Comparison of ENCODE assay signal across 7 cellular contexts in the genomic region with DNA sequence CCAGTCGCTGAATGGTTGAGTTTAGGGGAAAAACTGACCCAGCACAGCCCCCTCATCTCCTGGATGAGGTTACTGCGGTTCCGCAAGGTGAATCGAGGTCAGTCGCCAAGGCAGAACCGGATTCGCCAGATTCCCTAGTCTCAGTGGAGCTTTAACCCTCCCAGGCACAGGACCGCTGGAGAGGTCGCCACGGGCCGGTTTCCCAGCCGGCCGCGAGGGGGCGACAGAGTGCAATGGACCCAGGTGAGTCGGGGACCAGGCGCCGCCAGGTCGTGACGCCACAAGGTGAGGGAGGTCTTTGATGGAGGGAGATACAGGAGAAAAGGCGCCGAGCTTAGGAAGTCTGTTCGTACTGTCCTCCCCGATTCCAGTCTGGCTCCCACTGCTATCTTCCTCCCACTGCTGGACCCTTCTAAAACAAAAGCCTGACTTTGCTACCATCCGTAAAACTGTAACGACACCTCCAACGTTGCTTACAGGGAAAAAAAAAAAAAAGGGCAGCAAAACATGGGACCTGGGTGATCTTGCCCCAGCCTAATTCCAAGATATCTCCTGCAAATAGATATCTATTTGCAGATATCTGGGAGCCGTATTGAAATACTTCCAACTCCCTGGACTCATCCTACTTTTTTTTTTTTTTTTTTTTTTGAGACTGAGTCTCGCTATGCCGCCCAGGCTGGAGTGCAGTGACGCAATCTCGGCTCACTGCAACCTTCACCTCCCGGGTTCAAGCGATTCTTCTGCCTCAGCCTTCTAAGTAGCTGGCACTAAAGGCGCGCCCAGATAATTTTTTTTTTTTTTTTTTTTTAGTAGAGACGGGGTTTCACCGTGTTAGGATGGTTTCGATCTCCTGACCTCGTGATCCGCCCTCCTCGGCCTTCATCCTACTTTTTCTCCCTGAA. TPM values are rescaled to one million over a fixed set of nuclear protein-coding genes. Genes with fewer than 3 reads are reported as not detected.
DNase-seq lines count a peak whose midpoint lies in the region; ATAC-seq and TF ChIP-seq lines count a peak whose summit lies in the region.

No MANE protein-coding gene starts in this region.

- H3K14ac ChIP-seq in trophoblast cell (ENCODE audit: low read length): peak overlapping the region; percentile 59

- H3K23ac ChIP-seq in trophoblast cell (ENCODE audit: low read length): no peak overlapping the region

- TF ChIP-seq EP300 in tibial nerve (IDR thresholded peaks at IDR 0.05): no peak

- H3K9ac ChIP-seq in trophoblast cell (ENCODE audit: low read length): no peak overlapping the region

- H3K4me2 ChIP-seq in trophoblast cell (ENCODE audit: low read length): peak overlapping the region; percentile 90

- no peak overlapping the region for H3K4ac ChIP-seq in trophoblast cell (ENCODE audit: low read depth, low read length)

- H2AK5ac ChIP-seq in trophoblast cell (ENCODE audit: low read length): no peak overlapping the region

- H2AFZ ChIP-seq in trophoblast cell (ENCODE audit: insufficient read depth, low read length, poor library complexity): peak overlapping the region; percentile 37

- peak overlapping the region in 8 of 10 donors; percentile 61 to 97 (median 84) for H3K4me3 ChIP-seq in heart right ventricle
- no peak overlapping the region for H3K4me3 ChIP-seq in trophoblast cell (ENCODE audit: low read depth, low read length)
- peak overlapping the region; percentile 71 to 87 (median 84) for H3K4me3 ChIP-seq in tibial nerve

- H3K79me1 ChIP-seq in trophoblast cell (ENCODE audit: low read length): peaks cover 11% of the 10 kb centered on the region

- peaks cover 0 to 4% (median 0%) of the 10 kb centered on the region in 7 donors for H3K27me3 ChIP-seq in heart right ventricle
- no peaks in the 10 kb centered on the region for H3K27me3 ChIP-seq in trophoblast cell (ENCODE audit: insufficient read depth, low read length)
- no peaks in the 10 kb centered on the region for H3K27me3 ChIP-seq in tibial nerve

- ATAC-seq in GM18867 (IDR thresholded peaks at IDR 0.05; ENCODE audit: unreplicated experiment) (peak; percentile 32), heart right ventricle (peak in 6 of 8 donors; percentile 9 to 41 (median 32))

- TF ChIP-seq POLR2A in tibial nerve (IDR thresholded peaks at IDR 0.05): no peak

- H2BK120ac ChIP-seq in trophoblast cell (ENCODE audit: insufficient read depth, low read length, poor library complexity): peak overlapping the region; percentile 21

- H3K9me3 ChIP-seq in heart right ventricle (no peaks in the 10 kb centered on the region), trophoblast cell (ENCODE audit: insufficient read depth, low read depth, low read length) (no peaks in the 10 kb centered on the region), tibial nerve (no peaks in the 10 kb centered on the region)

- H4K8ac ChIP-seq in trophoblast cell (ENCODE audit: low read depth, low read length): peak overlapping the region; percentile 66

- H4K91ac ChIP-seq in trophoblast cell (ENCODE audit: low read depth, low read length): no peak overlapping the region

- DNase-seq in NCI-H1105 (lab: John Stamatoyannopoulos, UW) (peak; percentile 85), SW480 (ENCODE audit: low spot score) (peak; percentile 84), heart right ventricle (peak; percentile 78 to 84), trophoblast cell (peak; percentile 98 to 99), tibial nerve (ENCODE audit: low spot score in 2 of 2) (peak; percentile 62 to 78)
- peak; percentile 86 for DNase-seq in activated naive CD8-positive, alpha-beta T cell treated with anti-CD3 and anti-CD28 coated beads, Interleukin-2, amount 50 U/mL, for 16 hours (ENCODE audit: low read depth, low spot score)

- 3 to 4% methylated on average over 41 to 42 of the region's 42 CpGs for WGBS in heart right ventricle, 2 donors
- no CpG with 5 or more reads among the region's 42 CpGs for WGBS in trophoblast cell (ENCODE audit: extremely low coverage, insufficient coverage, insufficient read length)
- WGBS in tibial nerve, 2 donors: 2 to 3% methylated on average over 41 of the region's 42 CpGs

- peak overlapping the region; percentile 76 for H2BK5ac ChIP-seq in trophoblast cell (ENCODE audit: low read depth, low read length, poor library complexity)

- H3K79me2 ChIP-seq in trophoblast cell (ENCODE audit: control insufficient read depth, insufficient read depth, low read length, poor library complexity): peaks cover 8% of the 10 kb centered on the region

- H3K27ac ChIP-seq in heart right ventricle (peak overlapping the region; percentile 76 to 98 (median 95)), trophoblast cell (ENCODE audit: low read depth, low read length) (peak overlapping the region; percentile 87), tibial nerve (peak overlapping the region; percentile 91 to 98 (median 92))

- TF ChIP-seq CTCF in heart right ventricle (IDR thresholded peaks at IDR 0.05) (peak; percentile 84 to 99 (median 97)), tibial nerve (IDR thresholded peaks at IDR 0.05) (peak; percentile 90 to 96 (median 91))

- H3K4me1 ChIP-seq in heart right ventricle (peaks cover 7 to 42% (median 36%) of the 10 kb centered on the region in 9 donors), trophoblast cell (ENCODE audit: control insufficient read depth in 1 of 2, insufficient read depth in 2 of 2, low read length in 2 of 2) (peaks cover 5% of the 10 kb centered on the region in 2 experiments), tibial nerve (peaks cover 0 to 39% (median 31%) of the 10 kb centered on the region in 4 donors)

- peak overlapping the region; percentile 23 for H4K12ac ChIP-seq in trophoblast cell (ENCODE audit: low read depth, low read length)

- H3K36me3 ChIP-seq in heart right ventricle (no peaks in the 10 kb centered on the region), trophoblast cell (ENCODE audit: control insufficient read depth in 1 of 2, insufficient read depth in 2 of 2, low read length in 2 of 2) (no peaks in the 10 kb centered on the region), tibial nerve (no peaks in the 10 kb centered on the region)

- no peak overlapping the region for H3K18ac ChIP-seq in trophoblast cell (ENCODE audit: low read length)

- intact Hi-C loops in heart right ventricle (cut with DNase I): no loop called here

- no peak overlapping the region for H2BK12ac ChIP-seq in trophoblast cell (ENCODE audit: low read length)

RNA-seq across cellular contexts. Expression of gene GGA1, which starts 1.4 kb away (rescaled TPM):
- total RNA-seq in heart right ventricle (10 to 100 TPM; 22.9 to 32.6 (median 25.4) TPM), tibial nerve (10 to 100 TPM; 66.3 to 99.0 (median 77.2) TPM)
- polyA plus RNA-seq in heart right ventricle: 10 to 100 TPM; 31.0 to 39.7 TPM
- 31.8 and 32.0 TPM in 2 replicates for polyA plus RNA-seq in trophoblast cell (2013)

RNA-seq across cellular contexts. Expression of gene LGALS2, which starts 27.4 kb away (rescaled TPM):
- total RNA-seq in heart right ventricle (1 to 10 TPM in 1 of 10 donors, under 1 TPM in 2, not detected in 7; 0.53 to 6.5 (median 0.61) TPM), tibial nerve (not detected)
- not detected for polyA plus RNA-seq in heart right ventricle
- polyA plus RNA-seq in trophoblast cell (2013): not detected in 2 replicates

RNA-seq across cellular contexts. Expression of gene SH3BP1, which starts 32.2 kb away (rescaled TPM):
- total RNA-seq in heart right ventricle (1 to 10 TPM in 8 of 10 donors, under 1 TPM in 2; 0.50 to 9.3 (median 2.7) TPM), tibial nerve (10 to 100 TPM in 2 of 4 donors, 1 to 10 TPM in 2; 7.5 to 19.8 (median 13.9) TPM)
- 1 to 10 TPM; 1.4 to 1.5 TPM for polyA plus RNA-seq in heart right ventricle
- 34.1 and 35.7 TPM in 2 replicates for polyA plus RNA-seq in trophoblast cell (2013)

RNA-seq across cellular contexts. Expression of gene CDC42EP1, which starts 47.0 kb away (rescaled TPM):
- total RNA-seq in heart right ventricle: 10 to 100 TPM; 10.6 to 48.3 (median 16.2) TPM
- polyA plus RNA-seq in heart right ventricle: 10 to 100 TPM; 12.6 to 19.7 TPM
- 191 and 202 TPM in 2 replicates for polyA plus RNA-seq in trophoblast cell (2013)
- total RNA-seq in tibial nerve: 10 to 100 TPM; 28.4 to 53.4 (median 33.4) TPM

RNA-seq across cellular contexts. Expression of gene PDXP, which starts 51.3 kb away (rescaled TPM):
- total RNA-seq in heart right ventricle (10 to 100 TPM; 16.6 to 29.9 (median 21.2) TPM), tibial nerve (10 to 100 TPM; 14.7 to 19.7 (median 16.2) TPM)
- polyA plus RNA-seq in heart right ventricle: 10 to 100 TPM in 1 of 2 donors, 1 to 10 TPM in 1; 5.3 to 26.9 TPM
- polyA plus RNA-seq in trophoblast cell (2013): 5.5 and 5.8 TPM in 2 replicates
